ENCODE assay signal across 10 cellular contexts in genomic region chr5:39628348-39628747, GRCh38.
"Had no signal": no experiment of that assay in that cellular context is flagged by ENCODE, and none has a peak within 500 bp of the region (broad histone marks: within the 10 kb centered on the region; RNA-seq: fewer than 3 reads in every experiment).

No MANE protein-coding gene starts in this region.

- FAIRE-seq: H1 had no signal

- H3K36me3 ChIP-seq: HAP-1 had no signal

- H3K4me1 ChIP-seq: HAP-1 had no signal

- DNase-seq: GM23248, GOT3, H7, H9, HCEC 1CT, HFFc6 had no signal

- H3K4me2 ChIP-seq: GM23338 had no signal

- H3K9ac ChIP-seq: GM23248 had no signal

- H3K4me3 ChIP-seq: GM23248, GM23338, HAP-1 had no signal

- H3K9me3 ChIP-seq: HAP-1 had no signal

- ATAC-seq: GM23338, HCT116 had no signal

- H3K27ac ChIP-seq: GM23248 had no signal

- H2AFZ ChIP-seq: GM23248, GM23338 had no signal
